Comparison of ENCODE assay signal across 1 cellular context in the genomic region with DNA sequence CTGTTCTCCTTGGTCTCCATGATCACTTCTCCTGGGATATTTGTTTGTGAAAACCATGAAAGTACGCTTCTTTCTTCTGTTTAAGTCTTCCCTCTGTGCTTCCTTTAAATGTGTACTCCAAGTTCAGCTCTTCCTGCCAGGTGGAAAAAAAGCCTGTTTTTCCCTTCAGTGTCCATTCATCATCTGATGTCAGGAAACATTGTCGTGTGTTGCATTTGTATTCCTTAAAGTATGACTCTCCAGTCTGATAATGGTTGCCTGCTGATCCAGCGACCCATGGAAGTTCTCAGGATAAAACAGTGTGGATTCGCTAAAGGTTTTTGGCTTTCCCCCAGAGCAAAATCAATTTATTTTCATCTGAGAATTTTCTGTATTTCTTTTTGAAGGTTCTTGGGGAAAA.
TF ChIP-seq lines count a peak whose summit lies in the region.

No MANE protein-coding gene starts in this region.

TF ChIP-seq in WTC11, 78 proteins besides CTCF, POLR2A, EP300 and RAD21 (continued from another document):
- no peak for TF ChIP-seq ATF6 (CRISPR knock-in tag; IDR thresholded peaks at IDR 0.05)
- TF ChIP-seq ZNF671 (CRISPR knock-in tag; IDR thresholded peaks at IDR 0.05), result no peak
- TF ChIP-seq, protein P1, sequence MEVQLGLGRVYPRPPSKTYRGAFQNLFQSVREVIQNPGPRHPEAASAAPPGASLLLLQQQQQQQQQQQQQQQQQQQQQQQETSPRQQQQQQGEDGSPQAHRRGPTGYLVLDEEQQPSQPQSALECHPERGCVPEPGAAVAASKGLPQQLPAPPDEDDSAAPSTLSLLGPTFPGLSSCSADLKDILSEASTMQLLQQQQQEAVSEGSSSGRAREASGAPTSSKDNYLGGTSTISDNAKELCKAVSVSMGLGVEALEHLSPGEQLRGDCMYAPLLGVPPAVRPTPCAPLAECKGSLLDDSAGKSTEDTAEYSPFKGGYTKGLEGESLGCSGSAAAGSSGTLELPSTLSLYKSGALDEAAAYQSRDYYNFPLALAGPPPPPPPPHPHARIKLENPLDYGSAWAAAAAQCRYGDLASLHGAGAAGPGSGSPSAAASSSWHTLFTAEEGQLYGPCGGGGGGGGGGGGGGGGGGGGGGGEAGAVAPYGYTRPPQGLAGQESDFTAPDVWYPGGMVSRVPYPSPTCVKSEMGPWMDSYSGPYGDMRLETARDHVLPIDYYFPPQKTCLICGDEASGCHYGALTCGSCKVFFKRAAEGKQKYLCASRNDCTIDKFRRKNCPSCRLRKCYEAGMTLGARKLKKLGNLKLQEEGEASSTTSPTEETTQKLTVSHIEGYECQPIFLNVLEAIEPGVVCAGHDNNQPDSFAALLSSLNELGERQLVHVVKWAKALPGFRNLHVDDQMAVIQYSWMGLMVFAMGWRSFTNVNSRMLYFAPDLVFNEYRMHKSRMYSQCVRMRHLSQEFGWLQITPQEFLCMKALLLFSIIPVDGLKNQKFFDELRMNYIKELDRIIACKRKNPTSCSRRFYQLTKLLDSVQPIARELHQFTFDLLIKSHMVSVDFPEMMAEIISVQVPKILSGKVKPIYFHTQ (CRISPR knock-in tag; IDR thresholded peaks at IDR 0.05), result no peak
- no peak for TF ChIP-seq NFYB (CRISPR knock-in tag; conservative IDR thresholded peaks at IDR 0.05; ENCODE audit: low read depth)
- TF ChIP-seq GRHL2 (CRISPR knock-in tag; IDR thresholded peaks at IDR 0.05; ENCODE audit: insufficient replicate concordance, severe bottlenecking), result no peak
- TF ChIP-seq NR2C2 (CRISPR knock-in tag; IDR thresholded peaks at IDR 0.05), result no peak
TF ChIP-seq in WTC11: peak in this region for 0.
